ENCODE assay signal across 1 cellular context in the genomic region with DNA sequence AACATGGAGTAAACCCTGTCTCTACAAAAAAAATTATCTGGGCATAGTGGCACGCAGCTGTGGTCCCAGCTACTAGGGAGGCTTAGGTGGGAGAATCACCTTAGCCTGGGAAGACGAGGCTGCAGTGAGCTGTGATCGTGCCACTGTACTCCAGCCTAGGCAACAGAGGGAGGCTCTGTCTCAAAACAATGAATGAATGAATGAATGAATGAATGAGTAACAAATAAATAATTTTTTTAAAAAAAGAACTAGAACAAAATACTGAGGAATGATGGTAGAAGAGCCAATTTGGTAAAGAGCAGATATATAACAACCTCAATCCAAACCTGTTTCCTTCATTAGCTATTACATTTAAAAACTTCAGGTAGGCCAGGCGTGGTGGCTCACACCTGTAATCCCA.
TF ChIP-seq lines count a peak whose summit lies in the region.

No MANE protein-coding gene starts in this region.

TF ChIP-seq in GM12878, 131 proteins besides CTCF, POLR2A, EP300 and RAD21 (continued from another document):
- TF ChIP-seq, protein P1, sequence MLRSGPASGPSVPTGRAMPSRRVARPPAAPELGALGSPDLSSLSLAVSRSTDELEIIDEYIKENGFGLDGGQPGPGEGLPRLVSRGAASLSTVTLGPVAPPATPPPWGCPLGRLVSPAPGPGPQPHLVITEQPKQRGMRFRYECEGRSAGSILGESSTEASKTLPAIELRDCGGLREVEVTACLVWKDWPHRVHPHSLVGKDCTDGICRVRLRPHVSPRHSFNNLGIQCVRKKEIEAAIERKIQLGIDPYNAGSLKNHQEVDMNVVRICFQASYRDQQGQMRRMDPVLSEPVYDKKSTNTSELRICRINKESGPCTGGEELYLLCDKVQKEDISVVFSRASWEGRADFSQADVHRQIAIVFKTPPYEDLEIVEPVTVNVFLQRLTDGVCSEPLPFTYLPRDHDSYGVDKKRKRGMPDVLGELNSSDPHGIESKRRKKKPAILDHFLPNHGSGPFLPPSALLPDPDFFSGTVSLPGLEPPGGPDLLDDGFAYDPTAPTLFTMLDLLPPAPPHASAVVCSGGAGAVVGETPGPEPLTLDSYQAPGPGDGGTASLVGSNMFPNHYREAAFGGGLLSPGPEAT (IDR thresholded peaks at IDR 0.05; ENCODE audit: low read depth), result no peak
TF ChIP-seq in GM12878: peak in this region for 1.
